Comparison of ENCODE assay signal across 30 cellular contexts in genomic region chr4:14752341-14753046, GRCh38.
"Had no signal": no experiment of that assay in that cellular context is flagged by ENCODE, and none has a peak within 500 bp of the region (broad histone marks: within the 10 kb centered on the region; RNA-seq: fewer than 3 reads in every experiment).

No MANE protein-coding gene starts in this region.

- DNase-seq: activated CD4-positive, alpha-beta memory T cell treated with anti-CD3 and anti-CD28 coated beads for 36 hours; activated CD4-positive, alpha-beta T cell treated with anti-CD3 and anti-CD28 coated beads for 36 hours; activated CD4-positive, alpha-beta T cell treated with anti-CD3 and anti-CD28 coated beads, Interleukin-2, amount 10 ng/mL, durations not matched to agents 24 days and 14 days; activated CD4-positive, CD25-positive, alpha-beta regulatory T cell; activated CD4-positive, CD25-positive, alpha-beta regulatory T cell treated with anti-CD3 and anti-CD28 coated beads, Interleukin-2, amount 50 U/mL, for 72 hours; activated CD8-positive, alpha-beta memory T cell treated with anti-CD3 and anti-CD28 coated beads, Interleukin-2, amount 10 ng/mL, durations not matched to agents 7 days and 5 days; activated CD8-positive, alpha-beta memory T cell treated with anti-CD3 and anti-CD28 coated beads, Interleukin-2, amount 50 U/mL, for 4 hours; activated CD8-positive, alpha-beta T cell treated with anti-CD3 and anti-CD28 coated beads, Interleukin-2, amount 10 ng/mL, durations not matched to agents 7 days and 5 days; activated effector memory CD4-positive, alpha-beta T cell treated with anti-CD3 and anti-CD28 coated beads, Interleukin-2, amount 50 U/mL, for 16 hours; activated naive CD4-positive, alpha-beta T cell treated with anti-CD3 and anti-CD28 coated beads for 36 hours; activated naive CD8-positive, alpha-beta T cell treated with anti-CD3 and anti-CD28 coated beads for 36 hours; activated naive CD8-positive, alpha-beta T cell treated with anti-CD3 and anti-CD28 coated beads, Interleukin-2, amount 50 U/mL, for 24 hours; activated T-cell treated with anti-CD3 and anti-CD28 coated beads, Interleukin-2, amount 50 U/mL, for 1 hour; activated T-cell treated with anti-CD3 and anti-CD28 coated beads, Interleukin-2, amount 50 U/mL, for 48 hours; adrenal gland; amygdala; aorta; body of pancreas; central memory CD4-positive, alpha-beta T cell; cerebellar nuclear complex; colonic mucosa; effector CD8-positive, alpha-beta T cell; gastrocnemius medialis; glutamatergic neuron; heart left ventricle; T-helper 9 cell had no signal

- H3K27me3 ChIP-seq: adrenal gland, body of pancreas, cardiac muscle cell, colonic mucosa, esophagus muscularis mucosa, gastrocnemius medialis, heart left ventricle had no signal

- H3K27ac ChIP-seq: adrenal gland, body of pancreas, cardiac muscle cell, colonic mucosa, esophagus muscularis mucosa, gastrocnemius medialis, heart left ventricle had no signal

- H3K36me3 ChIP-seq: adrenal gland, cardiac muscle cell, colonic mucosa, esophagus muscularis mucosa, gastrocnemius medialis, heart left ventricle had no signal

- H3K9me3 ChIP-seq: colonic mucosa, gastrocnemius medialis had no signal

- ATAC-seq: activated CD4-positive, alpha-beta T cell treated with anti-CD3 and anti-CD28 coated beads for 36 hours; activated CD8-positive, alpha-beta memory T cell treated with anti-CD3 and anti-CD28 coated beads, Interleukin-2, amount 10 ng/mL, durations not matched to agents 7 days and 5 days; activated CD8-positive, alpha-beta T cell treated with anti-CD3 and anti-CD28 coated beads, Interleukin-2, amount 10 ng/mL, durations not matched to agents 7 days and 5 days; activated naive CD8-positive, alpha-beta T cell treated with anti-CD3 and anti-CD28 coated beads, Interleukin-2, amount 50 U/mL, for 24 hours; body of pancreas; gastrocnemius medialis; heart left ventricle had no signal

- H3K4me3 ChIP-seq: adrenal gland, body of pancreas, cardiac muscle cell, colonic mucosa, esophagus muscularis mucosa, gastrocnemius medialis, heart left ventricle had no signal

- H3K4me1 ChIP-seq: adrenal gland, body of pancreas, colonic mucosa, esophagus muscularis mucosa, gastrocnemius medialis had no signal

- FAIRE-seq: endometrium, endothelial cell of umbilical vein had no signal
